ENCODE assay signal across 9 cellular contexts in genomic region chr22:37801946-37802309, GRCh38. TPM values are rescaled to one million over a fixed set of nuclear protein-coding genes. Genes with fewer than 3 reads are reported as not detected.
DNase-seq lines count a peak whose midpoint lies in the region; ATAC-seq and TF ChIP-seq lines count a peak whose summit lies in the region.
"Had no signal": no experiment of that assay in that cellular context is flagged by ENCODE, and none has a peak within 500 bp of the region (broad histone marks: within the 10 kb centered on the region; RNA-seq: fewer than 3 reads in every experiment).

No MANE protein-coding gene starts in this region.

- peaks cover 5% of the 10 kb centered on the region; the same call in 1 of the 2 replicates for H3K36me3 ChIP-seq in DND-41 (ENCODE audit: insufficient read depth, low read length)

- H3K9ac ChIP-seq in DND-41 (ENCODE audit: low read depth, low read length), result peak overlapping the region; percentile 66

- H4K20me1 ChIP-seq in DND-41 (ENCODE audit: insufficient read depth, low read length), result no peaks in the 10 kb centered on the region

- CTCF ChIA-PET in GM10248 (lab: Yijun Ruan, JAX), result interaction anchor here (1.1 to 1.2 kb wide), 2 partner anchors 14 to 17 kb away, joined by 3 to 4 read pairs; no protein-coding TSS in a partner anchor

- peak overlapping the region; percentile 58 for H3K4me3 Mint-ChIP-seq in natural killer cell treated with Interleukin-12 subunit alpha and Interleukin-12 subunit beta and Interleukin-15 and Interleukin-18, amount 100 ng/mL, for 72 hours

- TF ChIP-seq CTCF in DND-41 (IDR thresholded peaks at IDR 0.05; ENCODE audit: borderline replicate concordance, extremely low read depth, low read length, poor library complexity, severe bottlenecking), result no peak
- no peak for TF ChIP-seq CTCF in coronary artery (IDR thresholded peaks at IDR 0.05)
- no peak for TF ChIP-seq CTCF in GM10248 (IDR thresholded peaks at IDR 0.05; ENCODE audit: control extremely low read depth, extremely low read depth, low read depth, missing control alignments)

- H3K4me1 Mint-ChIP-seq in natural killer cell treated with Interleukin-12 subunit alpha and Interleukin-12 subunit beta and Interleukin-15 and Interleukin-18, amount 100 ng/mL, for 72 hours (ENCODE audit: low read depth in 2 of 2), result peaks cover 18 to 28% of the 10 kb centered on the region in 2 donors

- H3K27me3 Mint-ChIP-seq in natural killer cell treated with Interleukin-12 subunit alpha and Interleukin-12 subunit beta and Interleukin-15 and Interleukin-18, amount 100 ng/mL, for 72 hours, result peaks cover 27 to 32% of the 10 kb centered on the region in 2 donors

- H3K79me2 ChIP-seq in DND-41 (ENCODE audit: insufficient read depth, low read length), result peaks cover 20% of the 10 kb centered on the region

- H3K27ac Mint-ChIP-seq in natural killer cell treated with Interleukin-12 subunit alpha and Interleukin-12 subunit beta and Interleukin-15 and Interleukin-18, amount 100 ng/mL, for 72 hours, result no peak overlapping the region

- peaks cover 4% of the 10 kb centered on the region for H3K36me3 Mint-ChIP-seq in natural killer cell treated with Interleukin-12 subunit alpha and Interleukin-12 subunit beta and Interleukin-15 and Interleukin-18, amount 100 ng/mL, for 72 hours

- H3K4me1 ChIP-seq in DND-41 (ENCODE audit: insufficient read depth, low read length), result peaks cover 48% of the 10 kb centered on the region

- H3K27ac ChIP-seq in DND-41 (ENCODE audit: low read length) (no peak overlapping the region), coronary artery (no peak overlapping the region)

- no peaks in the 10 kb centered on the region for H3K9me3 ChIP-seq in DND-41 (ENCODE audit: insufficient read depth, low read length, severe bottlenecking)

- DNase-seq in DND-41 (peak; percentile 34), NCI-H69 (lab: John Stamatoyannopoulos, UW) (peak; percentile 61), coronary artery (ENCODE audit: low spot score) (no peak), GM10248 (ENCODE audit: extremely low spot score) (no peak), NCI-H510A treated with DMSO at 0.1 percent for 48 hours (lab: John Stamatoyannopoulos, UW) (no peak)
- DNase-seq in natural killer cell treated with Interleukin-12 subunit alpha and Interleukin-12 subunit beta and Interleukin-15 and Interleukin-18, amount 100 ng/mL, for 72 hours (ENCODE audit: low spot score), result no peak

- POLR2A ChIA-PET in GM10248 (lab: Yijun Ruan, JAX), result no interaction called here

- ATAC-seq in DND-41 (ENCODE audit: insufficient read depth, low read depth), result no peak
- ATAC-seq in natural killer cell treated with Interleukin-12 subunit alpha and Interleukin-12 subunit beta and Interleukin-15 and Interleukin-18, amount 100 ng/mL, for 72 hours, result no peak
- ATAC-seq in HG02840 (IDR thresholded peaks at IDR 0.05; ENCODE audit: low FRiP score, unreplicated experiment), result no peak
- ATAC-seq in HG03457 (IDR thresholded peaks at IDR 0.05; ENCODE audit: unreplicated experiment), result no peak

- H2AFZ ChIP-seq in DND-41 (ENCODE audit: low read depth, low read length), result peak overlapping the region; percentile 77

- peak overlapping the region; percentile 33 to 66; a peak in 3 of 4 replicates for H3K4me3 ChIP-seq in DND-41 (ENCODE audit: low read depth in 1 of 2, low read length in 2 of 2)
- peak overlapping the region; percentile 91 for H3K4me3 ChIP-seq in coronary artery

- peaks cover 3% of the 10 kb centered on the region for H3K9me3 Mint-ChIP-seq in natural killer cell treated with Interleukin-12 subunit alpha and Interleukin-12 subunit beta and Interleukin-15 and Interleukin-18, amount 100 ng/mL, for 72 hours

- H3K4me2 ChIP-seq in DND-41 (ENCODE audit: insufficient read depth, low read length), result peak overlapping the region; percentile 88

- H3K27me3 ChIP-seq in DND-41 (ENCODE audit: insufficient read depth, low read length, poor library complexity), result peaks cover 11% of the 10 kb centered on the region

RNA-seq across cellular contexts. Expression of gene GCAT, which starts 5.8 kb away (rescaled TPM):
- total RNA-seq in natural killer cell treated with Interleukin-12 subunit alpha and Interleukin-12 subunit beta and Interleukin-15 and Interleukin-18, amount 100 ng/mL, for 72 hours, result 10 to 100 TPM; 11.5 to 12.3 TPM

RNA-seq across cellular contexts. Expression of gene GALR3, which starts 21.3 kb away (rescaled TPM):
- total RNA-seq in natural killer cell treated with Interleukin-12 subunit alpha and Interleukin-12 subunit beta and Interleukin-15 and Interleukin-18, amount 100 ng/mL, for 72 hours, result not detected
- total RNA-seq: NCI-H460 had no signal

RNA-seq across cellular contexts. Expression of gene ANKRD54, which starts 42.2 kb away (rescaled TPM):
- 10 to 100 TPM; 23.2 to 42.2 TPM for total RNA-seq in natural killer cell treated with Interleukin-12 subunit alpha and Interleukin-12 subunit beta and Interleukin-15 and Interleukin-18, amount 100 ng/mL, for 72 hours

RNA-seq across cellular contexts. Expression of gene EIF3L, which starts 47.3 kb away (rescaled TPM):
- 100 to 1,000 TPM; 271 to 340 TPM for total RNA-seq in natural killer cell treated with Interleukin-12 subunit alpha and Interleukin-12 subunit beta and Interleukin-15 and Interleukin-18, amount 100 ng/mL, for 72 hours

Comparison
In these comparisons a context has a peak if more than half of its experiments do, and no peak if none do; other contexts are left out.
1. DNase-seq: peak in DND-41 (single experiment) and NCI-H69 (single experiment); none in coronary artery (single experiment), natural killer cell treated with Interleukin-12 subunit alpha and Interleukin-12 subunit beta and Interleukin-15 and Interleukin-18, amount 100 ng/mL, for 72 hours (single experiment), GM10248 (single experiment) and NCI-H510A treated with DMSO at 0.1 percent for 48 hours (single experiment).